ENCODE assay signal across 15 cellular contexts in genomic region chr11:117218133-117218915, GRCh38. TPM values are rescaled to one million over a fixed set of nuclear protein-coding genes. Genes with fewer than 3 reads are reported as not detected.
A peak's percentile ranks its signal among the peaks of the same experiment; 100 is the strongest.
DNase-seq lines count a peak whose midpoint lies in the region; ATAC-seq and TF ChIP-seq lines count a peak whose summit lies in the region.
"Had no signal": no experiment of that assay in that cellular context is flagged by ENCODE, and none has a peak within 500 bp of the region (broad histone marks: within the 10 kb centered on the region; RNA-seq: fewer than 3 reads in every experiment).

No MANE protein-coding gene starts in this region.

- peaks cover 58% of the 10 kb centered on the region for H3K36me3 Mint-ChIP-seq in activated CD4-positive, alpha-beta memory T cell treated with anti-CD3 and anti-CD28 coated beads for 36 hours

- H3K27ac ChIP-seq in ACC112 (ENCODE audit: low read depth, low read length) (peak overlapping the region; percentile 87), ascending aorta (peak overlapping the region; percentile 90 to 94), prostate gland (peak overlapping the region; percentile 62 to 78)
- H3K27ac ChIP-seq: SJCRH30 had no signal

- no peak overlapping the region for H3K27ac Mint-ChIP-seq in activated CD4-positive, alpha-beta memory T cell treated with anti-CD3 and anti-CD28 coated beads for 36 hours

- H3K9me3 Mint-ChIP-seq in activated CD4-positive, alpha-beta memory T cell treated with anti-CD3 and anti-CD28 coated beads for 36 hours = no peaks in the 10 kb centered on the region

- intact Hi-C loops in ascending aorta (cut with DNase I) (no loop called here), left cardiac atrium (cut with DNase I) (no loop called here), prostate gland (cut with DNase I) (no loop called here)
- intact Hi-C loops in activated CD4-positive, alpha-beta memory T cell treated with anti-CD3 and anti-CD28 coated beads for 36 hours (cut with micrococcal nuclease) = no loop called here

- H3K27me3 ChIP-seq in ACC112 (ENCODE audit: insufficient read depth, low read length) = no peaks in the 10 kb centered on the region
- H3K27me3 ChIP-seq in ascending aorta = no peaks in the 10 kb centered on the region
- H3K27me3 ChIP-seq in prostate gland (replicated peaks; ENCODE audit: insufficient read depth) = no peaks in the 10 kb centered on the region
- H3K27me3 ChIP-seq: SJCRH30 had no signal

- no peak overlapping the region for H3K4me3 ChIP-seq in ACC112 (ENCODE audit: low read depth, low read length)
- H3K4me3 ChIP-seq in ascending aorta = peak overlapping the region in 1 of 2 donors; percentile 51
- no peak overlapping the region for H3K4me3 ChIP-seq in prostate gland
- H3K4me3 ChIP-seq: mucosa of descending colon, SJCRH30 had no signal

- CTCF ChIA-PET in activated CD4-positive, alpha-beta memory T cell treated with anti-CD3 and anti-CD28 coated beads for 36 hours (lab: Charles Lee) = interaction anchor here (0.8 to 0.9 kb wide), 2 partner anchors 8 to 21 kb away, joined by 3 read pairs; no protein-coding TSS in a partner anchor

- no peak overlapping the region for H3K4me3 Mint-ChIP-seq in activated CD4-positive, alpha-beta memory T cell treated with anti-CD3 and anti-CD28 coated beads for 36 hours

- H3K4me1 ChIP-seq in ACC112 (ENCODE audit: control insufficient read depth, insufficient read depth, low read length, unreplicated experiment) (peaks cover 60% of the 10 kb centered on the region), ascending aorta (peaks cover 41 to 55% of the 10 kb centered on the region in 2 donors), prostate gland (replicated peaks) (peaks cover 6% of the 10 kb centered on the region)

- DNase-seq in ascending aorta (ENCODE audit: low spot score in 2 of 2) = peak in 1 of 2 donors; percentile 88
- DNase-seq in left cardiac atrium = peak; percentile 64
- DNase-seq in prostate gland (ENCODE audit: low spot score) = no peak
- no peak for DNase-seq in activated CD4-positive, alpha-beta memory T cell treated with anti-CD3 and anti-CD28 coated beads for 36 hours
- DNase-seq: activated CD4-positive, alpha-beta T cell treated with anti-CD3 and anti-CD28 coated beads, Interleukin-2, amount 50 U/mL, for 1 hour; MM.1S; SJCRH30; stimulated activated CD4-positive, alpha-beta T cell treated with anti-CD3 and anti-CD28 coated beads, Interleukin-2, amount 100 ng/mL, for 24 hours; trophoblast cell had no signal

- H3K9me3 ChIP-seq in ascending aorta = no peaks in the 10 kb centered on the region
- H3K9me3 ChIP-seq in prostate gland = no peaks in the 10 kb centered on the region
- H3K9me3 ChIP-seq: mucosa of descending colon, SJCRH30 had no signal

- H3K36me3 ChIP-seq in ACC112 (ENCODE audit: insufficient read depth, low read length) (peaks cover 27% of the 10 kb centered on the region), ascending aorta (peaks cover 4 to 15% of the 10 kb centered on the region in 2 donors), prostate gland (peaks cover 5 to 6% of the 10 kb centered on the region in 2 donors)
- H3K36me3 ChIP-seq: SJCRH30 had no signal

- TF ChIP-seq POLR2A in prostate gland (IDR thresholded peaks at IDR 0.05) = no peak

- ATAC-seq in left cardiac atrium = peak; percentile 4 to 18
- no peak for ATAC-seq in GM18511 (IDR thresholded peaks at IDR 0.05; ENCODE audit: unreplicated experiment)
- ATAC-seq in HG02571 (IDR thresholded peaks at IDR 0.05; ENCODE audit: unreplicated experiment) = no peak
- no peak for ATAC-seq in HG02642 (IDR thresholded peaks at IDR 0.05; ENCODE audit: poor library complexity, unreplicated experiment)
- ATAC-seq: HCT116, mucosa of descending colon had no signal

- H3K4me1 Mint-ChIP-seq in activated CD4-positive, alpha-beta memory T cell treated with anti-CD3 and anti-CD28 coated beads for 36 hours (ENCODE audit: low read depth) = peaks cover 7% of the 10 kb centered on the region

- WGBS in prostate gland = 56% methylated on average over 15 of the region's 15 CpGs

- no peak overlapping the region for H2AFZ ChIP-seq in ACC112 (ENCODE audit: low read length, unreplicated experiment)

- POLR2A ChIA-PET in activated CD4-positive, alpha-beta memory T cell treated with anti-CD3 and anti-CD28 coated beads for 36 hours (lab: Charles Lee) = interaction anchor here (0.6 kb wide), 1 partner anchor 8 kb away, joined by 3 read pairs; no protein-coding TSS in a partner anchor

- TF ChIP-seq CTCF in ascending aorta (IDR thresholded peaks at IDR 0.05) (no peak), prostate gland (IDR thresholded peaks at IDR 0.05) (no peak)

- H3K27me3 Mint-ChIP-seq in activated CD4-positive, alpha-beta memory T cell treated with anti-CD3 and anti-CD28 coated beads for 36 hours = no peaks in the 10 kb centered on the region

- H3K79me2 ChIP-seq in ACC112 (ENCODE audit: control insufficient read depth, insufficient read depth, low read length, unreplicated experiment) = no peaks in the 10 kb centered on the region

RNA-seq across cellular contexts. Expression of gene PCSK7, which starts 13.5 kb away (rescaled TPM):
- total RNA-seq in ascending aorta (112 TPM), left cardiac atrium (10 to 100 TPM; 29.2 to 42.5 TPM), prostate gland (10 to 100 TPM; 38.5 to 45.7 TPM)
- 100 to 1,000 TPM; 104 to 105 TPM for total RNA-seq in activated CD4-positive, alpha-beta memory T cell treated with anti-CD3 and anti-CD28 coated beads for 36 hours

RNA-seq across cellular contexts. Expression of gene RNF214, which starts 14.1 kb away (rescaled TPM):
- total RNA-seq in ascending aorta = 0.53 TPM
- total RNA-seq in left cardiac atrium = 10 to 100 TPM; 20.3 to 21.0 TPM
- 10 to 100 TPM in 1 of 2 donors, 1 to 10 TPM in 1; 9.4 to 24.8 TPM for total RNA-seq in prostate gland
- 10 to 100 TPM; 16.9 to 18.3 TPM for total RNA-seq in activated CD4-positive, alpha-beta memory T cell treated with anti-CD3 and anti-CD28 coated beads for 36 hours

RNA-seq across cellular contexts. Expression of gene TAGLN, which starts 19.2 kb away (rescaled TPM):
- total RNA-seq in ascending aorta (6,542 TPM), left cardiac atrium (1,000 to 10,000 TPM in 1 of 2 donors, 100 to 1,000 TPM in 1; 829 to 1,367 TPM), prostate gland (1,000 to 10,000 TPM; 2,153 to 2,440 TPM)
- total RNA-seq in activated CD4-positive, alpha-beta memory T cell treated with anti-CD3 and anti-CD28 coated beads for 36 hours = 1 to 10 TPM; 3.1 to 4.0 TPM

RNA-seq across cellular contexts. Expression of gene SIDT2, which starts 39.8 kb away (rescaled TPM):
- 45.4 TPM for total RNA-seq in ascending aorta
- total RNA-seq in left cardiac atrium = 10 to 100 TPM; 40.8 to 48.5 TPM
- 100 to 1,000 TPM in 1 of 2 donors, 10 to 100 TPM in 1; 69.5 to 144 TPM for total RNA-seq in prostate gland
- 10 to 100 TPM; 21.5 to 26.0 TPM for total RNA-seq in activated CD4-positive, alpha-beta memory T cell treated with anti-CD3 and anti-CD28 coated beads for 36 hours

Comparison
In these comparisons a context has a peak if more than half of its experiments do, and no peak if none do; other contexts are left out.
1. ATAC-seq: peak in left cardiac atrium (2 of 2); none in GM18511 (single experiment), HG02571 (single experiment) and HG02642 (single experiment).
2. RNA of gene TAGLN, which starts 19.2 kb away (total RNA-seq): 6,542 TPM in ascending aorta (single experiment), 2,153 to 2,440 TPM in prostate gland and 829 to 1,367 TPM in left cardiac atrium; 3.1 to 4.0 TPM in activated CD4-positive, alpha-beta memory T cell treated with anti-CD3 and anti-CD28 coated beads for 36 hours; every median in the first group is over 100 times any median in the second.
3. Peak in every context shown above with its lines, with median percentiles within 50 percentile points of each other: H3K27ac ChIP-seq.